ENCODE assay signal across 18 cellular contexts in the genomic region with DNA sequence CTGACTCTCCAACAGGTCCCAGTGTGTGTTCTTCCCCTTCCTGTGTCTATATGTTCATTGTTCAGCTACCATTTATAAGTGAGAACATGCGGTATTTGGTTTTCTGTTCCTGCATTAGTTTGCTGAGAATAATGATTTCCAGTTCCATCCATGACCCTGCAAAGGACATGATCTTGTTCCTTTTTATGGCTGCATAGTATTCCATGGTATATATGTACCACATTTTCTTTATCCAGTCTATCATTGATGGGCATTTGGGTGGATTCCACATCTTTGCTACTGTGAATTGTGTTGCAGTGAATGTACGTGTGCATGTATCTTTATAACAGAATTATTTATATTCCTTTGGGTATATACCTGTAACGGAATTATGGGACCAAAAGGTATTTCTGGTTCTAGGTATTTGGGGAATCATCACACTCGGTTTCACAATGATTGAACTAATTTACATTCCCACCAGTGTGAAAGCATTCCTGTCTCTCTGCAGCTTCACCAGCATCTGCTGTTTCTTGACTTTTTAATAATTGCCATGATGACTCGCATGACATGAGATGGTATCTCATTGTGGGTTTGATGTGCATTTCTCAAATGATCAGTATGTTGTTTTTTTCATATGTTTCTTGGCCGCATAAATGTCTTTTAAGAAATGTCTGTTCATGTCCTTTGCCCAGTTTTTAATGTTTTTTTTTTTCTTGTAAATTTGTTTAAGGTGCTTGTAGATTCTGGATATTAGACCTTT.
DNase-seq lines count a peak whose midpoint lies in the region; ATAC-seq and TF ChIP-seq lines count a peak whose summit lies in the region.
"Had no signal": no experiment of that assay in that cellular context is flagged by ENCODE, and none has a peak within 500 bp of the region (broad histone marks: within the 10 kb centered on the region; RNA-seq: fewer than 3 reads in every experiment).

No MANE protein-coding gene starts in this region.

- no peaks in the 10 kb centered on the region for H3K36me3 ChIP-seq in SK-N-SH (replicated peaks in 1 of 2; ENCODE audit: control insufficient read depth in 1 of 2, insufficient read depth in 2 of 2, low read length in 1 of 2)
- H3K36me3 ChIP-seq in brain microvascular endothelial cell (replicated peaks): no peaks in the 10 kb centered on the region

- no peak overlapping the region for H3K27ac Mint-ChIP-seq in HFFc6
- H3K27ac Mint-ChIP-seq: CD14-positive monocyte; CD8-positive, alpha-beta T cell had no signal

- 55% methylated on average over 6 of the region's 6 CpGs for WGBS in SK-N-SH (ENCODE audit: low lambda C conversion rate)

- TF ChIP-seq CTCF in HFFc6 (IDR thresholded peaks at IDR 0.05): no peak
- no peak for TF ChIP-seq CTCF in SK-N-SH (IDR thresholded peaks at IDR 0.05)
- TF ChIP-seq CTCF in brain microvascular endothelial cell (IDR thresholded peaks at IDR 0.05; ENCODE audit: low read depth, low read length, missing control alignments): no peak

- peaks cover 16% of the 10 kb centered on the region for H3K27me3 Mint-ChIP-seq in HFFc6 (ENCODE audit: insufficient read depth)

- no peaks in the 10 kb centered on the region for H3K79me2 ChIP-seq in SK-N-SH (ENCODE audit: insufficient read depth)

- no peak overlapping the region for H3K9ac ChIP-seq in SK-N-SH

- H3K9me3 Mint-ChIP-seq in HFFc6: no peaks in the 10 kb centered on the region; the same call in 1 of the 2 replicates
- H3K9me3 Mint-ChIP-seq: H9 had no signal

- H3F3A ChIP-seq in SK-N-SH (replicated peaks; ENCODE audit: insufficient read depth): peaks cover 3% of the 10 kb centered on the region

- ATAC-seq in GM21526 (IDR thresholded peaks at IDR 0.05; ENCODE audit: low FRiP score, unreplicated experiment): no peak
- no peak for ATAC-seq in HG02610 (IDR thresholded peaks at IDR 0.05; ENCODE audit: unreplicated experiment)
- ATAC-seq: CD8-positive, alpha-beta T cell; GM12878; HepG2 had no signal

- no peak overlapping the region for H3K4me3 Mint-ChIP-seq in HFFc6
- H3K4me3 Mint-ChIP-seq: CD14-positive monocyte; CD8-positive, alpha-beta T cell; H9 had no signal

- H3K4me1 ChIP-seq in SK-N-SH (ENCODE audit: control insufficient read depth in 1 of 2, insufficient read depth in 2 of 2, low read depth in 1 of 2, low read length in 1 of 2): no peaks in the 10 kb centered on the region
- H3K4me1 ChIP-seq: A549 had no signal

- H2AFZ ChIP-seq in SK-N-SH (ENCODE audit: low read depth): no peak overlapping the region

- H3K36me3 Mint-ChIP-seq in HFFc6 (ENCODE audit: low read depth): no peaks in the 10 kb centered on the region
- H3K36me3 Mint-ChIP-seq: CD14-positive monocyte; CD8-positive, alpha-beta T cell had no signal

- H3K9me2 ChIP-seq in SK-N-SH: no peaks in the 10 kb centered on the region

- H3K4me1 Mint-ChIP-seq in HFFc6 (ENCODE audit: low read depth): no peaks in the 10 kb centered on the region
- H3K4me1 Mint-ChIP-seq: CD14-positive monocyte, H9 had no signal

- TF ChIP-seq EP300 in SK-N-SH (IDR thresholded peaks at IDR 0.05; ENCODE audit: borderline replicate concordance in 1 of 2, low read depth in 1 of 2, low read length in 1 of 2): no peak

- DNase-seq in ELR (ENCODE audit: low read depth): peak; percentile 34
- DNase-seq in HFFc6: peak; percentile 40
- no peak for DNase-seq in SK-N-SH
- DNase-seq in glomerular visceral epithelial cell (ENCODE audit: extremely low spot score): peak; percentile 47
- no peak for DNase-seq in brain microvascular endothelial cell
- DNase-seq in hepatic stellate cell (ENCODE audit: low spot score): no peak
- DNase-seq: CD8-positive, alpha-beta T cell; COR-L47; DMS153; DND-41; GOT3; H9 had no signal

- no peaks in the 10 kb centered on the region for H3K9me3 ChIP-seq in SK-N-SH
- H3K9me3 ChIP-seq: A549 had no signal

- no peaks in the 10 kb centered on the region for H4K20me1 ChIP-seq in SK-N-SH (ENCODE audit: insufficient read depth)

- H3K4me3 ChIP-seq in SK-N-SH (ENCODE audit: low read depth in 2 of 2, low read length in 1 of 2): no peak overlapping the region
- no peak overlapping the region for H3K4me3 ChIP-seq in brain microvascular endothelial cell (ENCODE audit: low read depth, low read length)
- H3K4me3 ChIP-seq: A549, GM12878 had no signal

- H3K27ac ChIP-seq in SK-N-SH (ENCODE audit: low read depth in 2 of 2, low read length in 1 of 2) (no peak overlapping the region), brain microvascular endothelial cell (no peak overlapping the region)
- H3K27ac ChIP-seq: A549 had no signal

- in situ Hi-C loops in brain microvascular endothelial cell (cut with HindIII; ENCODE audit: low pct_ligation_motif_present, low sequenced_read_pairs): no loop called here

- H3K4me2 ChIP-seq in SK-N-SH: no peak overlapping the region
- H3K4me2 ChIP-seq: A549 had no signal

- no peak for TF ChIP-seq RAD21 in SK-N-SH (IDR thresholded peaks at IDR 0.05; ENCODE audit: low read length)

- CTCF ChIA-PET in SK-N-SH (lab: Yijun Ruan, JAX): interaction anchor here (1.1 to 1.9 kb wide), 2 partner anchors 9 to 788 kb away, joined by 3 to 10 read pairs; no protein-coding TSS in a partner anchor

- no peaks in the 10 kb centered on the region for H3K27me3 ChIP-seq in SK-N-SH (ENCODE audit: insufficient read depth)
- no peaks in the 10 kb centered on the region for H3K27me3 ChIP-seq in brain microvascular endothelial cell (replicated peaks)

- POLR2A ChIA-PET in SK-N-SH (lab: Yijun Ruan, JAX): no interaction called here

TF ChIP-seq in SK-N-SH, 30 proteins besides CTCF, POLR2A, EP300 and RAD21:
- TF ChIP-seq NFIC (IDR thresholded peaks at IDR 0.05; ENCODE audit: borderline replicate concordance): no peak
- TF ChIP-seq TCF12 (IDR thresholded peaks at IDR 0.05): peak; percentile 58; the same call in 1 of the 2 replicates
- TF ChIP-seq, protein P1, sequence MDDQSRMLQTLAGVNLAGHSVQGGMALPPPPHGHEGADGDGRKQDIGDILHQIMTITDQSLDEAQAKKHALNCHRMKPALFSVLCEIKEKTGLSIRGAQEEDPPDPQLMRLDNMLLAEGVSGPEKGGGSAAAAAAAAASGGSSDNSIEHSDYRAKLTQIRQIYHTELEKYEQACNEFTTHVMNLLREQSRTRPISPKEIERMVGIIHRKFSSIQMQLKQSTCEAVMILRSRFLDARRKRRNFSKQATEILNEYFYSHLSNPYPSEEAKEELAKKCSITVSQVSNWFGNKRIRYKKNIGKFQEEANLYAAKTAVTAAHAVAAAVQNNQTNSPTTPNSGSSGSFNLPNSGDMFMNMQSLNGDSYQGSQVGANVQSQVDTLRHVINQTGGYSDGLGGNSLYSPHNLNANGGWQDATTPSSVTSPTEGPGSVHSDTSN (IDR thresholded peaks at IDR 0.05): 0 out of 2 replicates have a peak, but pooled peaks have one; percentile 12
- peak; percentile 32; the same call in 1 of the 2 replicates for TF ChIP-seq JUND (IDR thresholded peaks at IDR 0.05)
- TF ChIP-seq RCOR1 (IDR thresholded peaks at IDR 0.05; ENCODE audit: low read length): no peak

Comparison
In these comparisons a context has a peak if more than half of its experiments do, and no peak if none do; other contexts are left out.
1. DNase-seq: peak in ELR (single experiment), HFFc6 (single experiment) and glomerular visceral epithelial cell (single experiment); none in SK-N-SH (single experiment), brain microvascular endothelial cell (single experiment) and hepatic stellate cell (single experiment).